14 cellular contexts compared by ENCODE assay signal in genomic region chr1:184457500-184457899, GRCh38.
A peak's percentile ranks its signal among the peaks of the same experiment; 100 is the strongest.
DNase-seq lines count a peak whose midpoint lies in the region; ATAC-seq, FAIRE-seq and TF ChIP-seq lines count a peak whose summit lies in the region.
"Had no signal": no experiment of that assay in that cellular context is flagged by ENCODE, and none has a peak within 500 bp of the region (broad histone marks: within the 10 kb centered on the region; RNA-seq: fewer than 3 reads in every experiment).

No MANE protein-coding gene starts in this region.

- CTCF ChIA-PET in PC-3 (lab: Charles Lee), result no interaction called here

- H3K27me3 ChIP-seq in prostate gland (replicated peaks; ENCODE audit: insufficient read depth) (no peaks in the 10 kb centered on the region), hepatocyte (no peaks in the 10 kb centered on the region), PC-3 (ENCODE audit: low read length) (no peaks in the 10 kb centered on the region)
- H3K27me3 ChIP-seq: foreskin keratinocyte had no signal

- no peak overlapping the region for H3K9ac ChIP-seq in PC-3 (ENCODE audit: low read length)

- H3K36me3 ChIP-seq in prostate gland (no peaks in the 10 kb centered on the region), hepatocyte (replicated peaks; ENCODE audit: insufficient read depth, low read depth) (no peaks in the 10 kb centered on the region), PC-3 (ENCODE audit: low read depth, low read length) (no peaks in the 10 kb centered on the region)

- no peak for TF ChIP-seq POLR2A in prostate gland (IDR thresholded peaks at IDR 0.05)

- ATAC-seq in HG03439 (IDR thresholded peaks at IDR 0.05; ENCODE audit: unreplicated experiment) (no peak), PC-3 (no peak)
- ATAC-seq: foreskin keratinocyte; stimulated activated naive CD8-positive, alpha-beta T cell treated with anti-CD3 and anti-CD28 coated beads, Interleukin-15, Interleukin-2, amounts not matched to agents 100 U/mL and 50 U/mL, for 24 hours had no signal

- TF ChIP-seq CTCF in D721Med (IDR thresholded peaks at IDR 0.05; ENCODE audit: insufficient read depth, missing control alignments), result no peak
- no peak for TF ChIP-seq CTCF in fibroblast of the aortic adventitia (IDR thresholded peaks at IDR 0.05; ENCODE audit: insufficient read depth, low read length)
- peak in 1 of 4 experiments; percentile 7 for TF ChIP-seq CTCF in prostate gland (IDR thresholded peaks at IDR 0.05)
- TF ChIP-seq CTCF in hepatocyte (IDR thresholded peaks at IDR 0.05; ENCODE audit: poor library complexity), result no peak
- no peak for TF ChIP-seq CTCF in PC-3 (conservative IDR thresholded peaks at IDR 0.05; ENCODE audit: low read depth, low read length)

- H3K4me2 ChIP-seq in hepatocyte, result no peak overlapping the region
- no peak overlapping the region for H3K4me2 ChIP-seq in PC-3 (ENCODE audit: low read length)

- intact Hi-C loops in prostate gland (cut with DNase I), result no loop called here
- intact Hi-C loops in PC-3 (cut with micrococcal nuclease), result no loop called here

- no peak overlapping the region for H3K4me3 ChIP-seq in fibroblast of the aortic adventitia (ENCODE audit: low read depth, low read length)
- H3K4me3 ChIP-seq in prostate gland, result no peak overlapping the region
- no peak overlapping the region for H3K4me3 ChIP-seq in hepatocyte
- no peak overlapping the region for H3K4me3 ChIP-seq in PC-3 (ENCODE audit: low read length)

- H4K20me1 ChIP-seq in hepatocyte (ENCODE audit: insufficient read depth, poor library complexity, severe bottlenecking), result no peaks in the 10 kb centered on the region
- H4K20me1 ChIP-seq in PC-3 (ENCODE audit: low read length), result no peaks in the 10 kb centered on the region

- H2AFZ ChIP-seq in hepatocyte, result no peak overlapping the region
- no peak overlapping the region for H2AFZ ChIP-seq in PC-3 (ENCODE audit: low read length)

- no peaks in the 10 kb centered on the region for H3K9me3 ChIP-seq in prostate gland
- H3K9me3 ChIP-seq in hepatocyte (ENCODE audit: low read depth), result no peaks in the 10 kb centered on the region
- no peaks in the 10 kb centered on the region for H3K9me3 ChIP-seq in PC-3 (ENCODE audit: low read length)

- H3K79me2 ChIP-seq in hepatocyte, result peaks cover 20% of the 10 kb centered on the region
- no peaks in the 10 kb centered on the region for H3K79me2 ChIP-seq in PC-3 (ENCODE audit: low read length)

- POLR2A ChIA-PET in PC-3 (lab: Charles Lee; ENCODE audit: unreplicated experiment), result no interaction called here

- DNase-seq in D721Med (ENCODE audit: insufficient read length, low spot score) (no peak), NCI-H69 (lab: John Stamatoyannopoulos, UW) (peak; percentile 18), fibroblast of the aortic adventitia (ENCODE audit: low read depth) (peak; percentile 74), prostate gland (ENCODE audit: low spot score) (peak; percentile 27), COR-L47 (lab: John Stamatoyannopoulos, UW) (no peak), hepatocyte (ENCODE audit: low spot score) (no peak), PC-3 (no peak)
- DNase-seq: activated B cell treated with CpG ODN at 0.5 μM for 24 hours; foreskin keratinocyte; NCI-H1105 treated with DMSO at 0.1 percent for 48 hours; nucleus accumbens; stimulated activated naive CD8-positive, alpha-beta T cell treated with anti-CD3 and anti-CD28 coated beads, Interleukin-15, Interleukin-2, amounts not matched to agents 100 U/mL and 50 U/mL, for 24 hours had no signal

- 35% methylated on average over 3 of the region's 3 CpGs for WGBS in prostate gland
- 90% methylated on average over 3 of the region's 3 CpGs for WGBS in hepatocyte (ENCODE audit: low lambda C conversion rate, missing lambda C conversion rate)

- no TSS peak for BruUV-seq in PC-3 (replicated peaks; lab: Mats Ljungman, UMichigan)

- H3K4me1 ChIP-seq in prostate gland (replicated peaks), result peaks cover 11% of the 10 kb centered on the region
- H3K4me1 ChIP-seq in hepatocyte (ENCODE audit: insufficient read depth), result peaks cover 5% of the 10 kb centered on the region
- peaks cover 7% of the 10 kb centered on the region; the same call in 1 of the 2 replicates for H3K4me1 ChIP-seq in PC-3 (ENCODE audit: insufficient read depth, low read length)
- H3K4me1 ChIP-seq: foreskin keratinocyte had no signal

- no peaks in the 10 kb centered on the region for H3F3A ChIP-seq in PC-3 (ENCODE audit: low read length, unreplicated experiment)

- peak; percentile 46 for FAIRE-seq in D721Med (lab: Jason Lieb, UNC)
- FAIRE-seq: urothelium cell line had no signal

- H3K27ac ChIP-seq in prostate gland (no peak overlapping the region), hepatocyte (no peak overlapping the region), PC-3 (ENCODE audit: low read length) (no peak overlapping the region)
- H3K27ac ChIP-seq: foreskin keratinocyte had no signal

- H3K9me2 ChIP-seq in hepatocyte (replicated peaks; ENCODE audit: insufficient read depth) (no peaks in the 10 kb centered on the region), PC-3 (replicated peaks; ENCODE audit: low read length) (no peaks in the 10 kb centered on the region)

Comparison
In these comparisons a context has a peak if more than half of its experiments do, and no peak if none do; other contexts are left out.
1. DNase-seq: peak in NCI-H69 (single experiment), fibroblast of the aortic adventitia (single experiment) and prostate gland (single experiment); none in D721Med (single experiment), COR-L47 (single experiment), hepatocyte (single experiment) and PC-3 (single experiment).